Comparison of ENCODE assay signal across 2 cellular contexts in genomic region chr22:17234144-17234623, GRCh38.
TF ChIP-seq lines count a peak whose summit lies in the region.

No MANE protein-coding gene starts in this region.

TF ChIP-seq in A549, 52 proteins besides CTCF, POLR2A, EP300 and RAD21 (continued from another document):
- no peak for TF ChIP-seq BHLHE40 (IDR thresholded peaks at IDR 0.05; ENCODE audit: low read depth, low read length)
- no peak for TF ChIP-seq HMGXB4 (CRISPR knock-in tag; IDR thresholded peaks at IDR 0.05; ENCODE audit: borderline replicate concordance)
- no peak for TF ChIP-seq HDAC2 (IDR thresholded peaks at IDR 0.05)
- no peak for TF ChIP-seq ZC3H11A (IDR thresholded peaks at IDR 0.05)
- TF ChIP-seq MAFK (IDR thresholded peaks at IDR 0.05; ENCODE audit: partially characterized antibody) = no peak
- TF ChIP-seq MAZ (IDR thresholded peaks at IDR 0.05; ENCODE audit: borderline replicate concordance, low read depth, low read length) = no peak
- TF ChIP-seq FOSB (CRISPR knock-in tag; IDR thresholded peaks at IDR 0.05) = no peak
- no peak for TF ChIP-seq CHD4 (IDR thresholded peaks at IDR 0.05; ENCODE audit: borderline replicate concordance)
- TF ChIP-seq HES2 (IDR thresholded peaks at IDR 0.05) = no peak

TF ChIP-seq in H1, 55 proteins besides CTCF, POLR2A, EP300 and RAD21 (continued from another document):
- TF ChIP-seq CBX5 (IDR thresholded peaks at IDR 0.05; ENCODE audit: low read depth, low read length) (no peak), CHD2 (IDR thresholded peaks at IDR 0.05; ENCODE audit: low read length) (0 out of 2 replicates have a peak, but pooled peaks have one; percentile 39), KDM1A (IDR thresholded peaks at IDR 0.05; ENCODE audit: borderline replicate concordance, low read length) (peak; percentile 94), HDAC6 (IDR thresholded peaks at IDR 0.05; ENCODE audit: low read depth, low read length) (no peak), FOSL1 (IDR thresholded peaks at IDR 0.05; ENCODE audit: insufficient read depth, low read depth, low read length) (no peak), MAFK (IDR thresholded peaks at IDR 0.05; ENCODE audit: low read depth, low read length) (no peak), YY1 (IDR thresholded peaks at IDR 0.05; ENCODE audit: low read depth, low read length) (peak; percentile 77; the same call in 1 of the 2 replicates), CTBP2 (IDR thresholded peaks at IDR 0.05; ENCODE audit: borderline replicate concordance, insufficient read depth, insufficient read length, low read length) (peak; percentile 82), NRF1 (IDR thresholded peaks at IDR 0.05; ENCODE audit: low read depth, low read length) (no peak), ATF2 (IDR thresholded peaks at IDR 0.05; ENCODE audit: low read length) (no peak), POLR2AphosphoS5 (IDR thresholded peaks at IDR 0.05; ENCODE audit: low read depth, low read length) (0 out of 2 replicates have a peak, but pooled peaks have one; percentile 24)
